In the genomic region with DNA sequence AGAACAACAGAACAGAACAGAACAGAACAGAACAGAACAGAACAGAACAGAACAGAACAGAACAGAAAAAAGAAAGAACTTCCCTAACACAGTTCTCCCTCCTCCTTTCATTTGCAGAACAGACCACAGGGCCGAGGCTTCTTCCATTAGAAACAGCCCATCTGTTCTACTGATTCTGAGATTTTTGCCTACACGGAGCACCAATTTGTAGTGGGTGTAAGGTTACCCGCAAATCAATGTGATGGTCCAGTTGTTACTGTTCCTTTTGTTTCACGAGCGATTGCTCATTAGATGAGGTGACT, we compare ENCODE assay signal across 8 cellular contexts. TPM values are rescaled to one million over a fixed set of nuclear protein-coding genes. Genes with fewer than 3 reads are reported as not detected.
A peak's percentile ranks its signal among the peaks of the same experiment; 100 is the strongest.
DNase-seq lines count a peak whose midpoint lies in the region; ATAC-seq and TF ChIP-seq lines count a peak whose summit lies in the region.

No MANE protein-coding gene starts in this region.

- H3K23ac ChIP-seq in neuronal stem cell (ENCODE audit: low read depth, low read length, poor library complexity): no peak overlapping the region

- H3K36me3 ChIP-seq in OCI-LY7 (ENCODE audit: insufficient read depth, low read length): peaks cover 12% of the 10 kb centered on the region
- H3K36me3 ChIP-seq in neuronal stem cell (replicated peaks in 1 of 2; ENCODE audit: control insufficient read depth in 2 of 2, insufficient read depth in 2 of 2, low read length in 2 of 2): peaks cover 0 to 1% of the 10 kb centered on the region in 2 donors

- no peak for TF ChIP-seq CTCF in CD4-positive, alpha-beta T cell (IDR thresholded peaks at IDR 0.05)
- TF ChIP-seq CTCF in OCI-LY7 (conservative IDR thresholded peaks at IDR 0.05; ENCODE audit: low read length): no peak

- no peak overlapping the region for H3K14ac ChIP-seq in neuronal stem cell (ENCODE audit: low read length)

- H3K27ac ChIP-seq in CD4-positive, alpha-beta T cell (ENCODE audit: low read depth, low read length): no peak overlapping the region
- H3K27ac ChIP-seq in OCI-LY7 (ENCODE audit: low read depth, low read length, poor library complexity, severe bottlenecking) (peak overlapping the region; percentile 96), epithelial cell of prostate (peak overlapping the region; percentile 57), neuronal stem cell (replicated peaks; ENCODE audit: low read length) (no peak overlapping the region)

- H4K91ac ChIP-seq in neuronal stem cell (ENCODE audit: low read depth, low read length, poor library complexity): no peak overlapping the region

- CTCF ChIA-PET in CD4-positive, alpha-beta T cell (lab: Charles Lee): interaction anchor here (1.2 kb wide), 1 partner anchor 9 kb away, joined by 4 read pairs; no protein-coding TSS in a partner anchor
- CTCF ChIA-PET in OCI-LY7 (lab: Charles Lee; ENCODE audit: unreplicated experiment): interaction anchor here (0.7 to 1.9 kb wide), 2 partner anchors 39 to 79 kb away, joined by 3 to 8 read pairs; no protein-coding TSS in a partner anchor

- H4K8ac ChIP-seq in neuronal stem cell (ENCODE audit: low read depth, low read length): no peak overlapping the region

- no peaks in the 10 kb centered on the region for H3K9me3 Mint-ChIP-seq in CD4-positive, alpha-beta T cell

- peaks cover 38% of the 10 kb centered on the region for H3K79me2 ChIP-seq in OCI-LY7 (ENCODE audit: insufficient read depth, low read depth, low read length)

- no peaks in the 10 kb centered on the region for H3K9me3 ChIP-seq in CD4-positive, alpha-beta T cell (ENCODE audit: control insufficient read depth, low read length)
- H3K9me3 ChIP-seq in OCI-LY7 (ENCODE audit: low read length) (no peaks in the 10 kb centered on the region), neuronal stem cell (replicated peaks in 1 of 2; ENCODE audit: control insufficient read depth in 2 of 2, insufficient read depth in 1 of 2, low read depth in 1 of 2, low read length in 2 of 2) (peaks cover 0 to 4% of the 10 kb centered on the region in 2 donors)

- H3K79me1 ChIP-seq in neuronal stem cell (ENCODE audit: low read depth, low read length): no peaks in the 10 kb centered on the region

- H2BK15ac ChIP-seq in neuronal stem cell (ENCODE audit: low read length): no peak overlapping the region

- peak overlapping the region; percentile 82 for H3K4me3 ChIP-seq in OCI-LY7 (ENCODE audit: low read depth, low read length, poor library complexity, severe bottlenecking)
- H3K4me3 ChIP-seq in neuronal stem cell (ENCODE audit: low read length in 2 of 2): peak overlapping the region; percentile 67 to 96

- WGBS in neuronal stem cell (ENCODE audit: extremely low coverage in 2 of 2, insufficient read length in 2 of 2, insufficient replicate concordance in 1 of 2), 2 donors: no CpG with 5 or more reads among the region's 5 CpGs

- no peaks in the 10 kb centered on the region for H3K27me3 ChIP-seq in CD4-positive, alpha-beta T cell (ENCODE audit: control insufficient read depth, insufficient read depth, low read length)
- H3K27me3 ChIP-seq in neuronal stem cell (ENCODE audit: control insufficient read depth in 3 of 3, insufficient read depth in 3 of 3, low read depth in 1 of 3, low read length in 3 of 3): no peaks in the 10 kb centered on the region

- H3K4me1 ChIP-seq in OCI-LY7 (ENCODE audit: insufficient read depth, low read length, poor library complexity, severe bottlenecking) (peaks cover 49% of the 10 kb centered on the region), neuronal stem cell (ENCODE audit: control insufficient read depth in 2 of 2, insufficient read depth in 1 of 2, low read depth in 1 of 2, low read length in 2 of 2) (peaks cover 5 to 7% of the 10 kb centered on the region in 2 donors)

- no peak overlapping the region for H2AK5ac ChIP-seq in neuronal stem cell (ENCODE audit: low read depth, low read length)

- peaks cover 42% of the 10 kb centered on the region for H3K4me1 Mint-ChIP-seq in CD4-positive, alpha-beta T cell (ENCODE audit: low read depth)

- H3K4me3 Mint-ChIP-seq in CD4-positive, alpha-beta T cell: peak overlapping the region; percentile 92

- H3K9me2 ChIP-seq in OCI-LY7 (ENCODE audit: insufficient read depth, low read length): no peaks in the 10 kb centered on the region

- ATAC-seq in CD4-positive, alpha-beta T cell (ENCODE audit: poor library complexity): no peak

- H3K4ac ChIP-seq in neuronal stem cell (ENCODE audit: low read length): no peak overlapping the region

- no peaks in the 10 kb centered on the region for H4K20me1 ChIP-seq in OCI-LY7 (ENCODE audit: insufficient read depth, low read length)

- POLR2A ChIA-PET in CD4-positive, alpha-beta T cell (lab: Charles Lee): interaction anchor here (0.7 to 2.1 kb wide), 8 partner anchors 9 to 1491 kb away, joined by 3 to 17 read pairs (median 4); a partner anchor contains a TSS
- POLR2A ChIA-PET in OCI-LY7 (lab: Charles Lee): interaction anchor here (0.6 to 3.8 kb wide), 12 partner anchors 9 to 1998 kb away, joined by 3 to 45 read pairs (median 4); no protein-coding TSS in a partner anchor

- no peak overlapping the region for H2BK5ac ChIP-seq in neuronal stem cell (ENCODE audit: low read length)

- H3K36me3 Mint-ChIP-seq in CD4-positive, alpha-beta T cell (ENCODE audit: low read depth): no peaks in the 10 kb centered on the region

- no peaks in the 10 kb centered on the region for H3K27me3 Mint-ChIP-seq in CD4-positive, alpha-beta T cell

- no TSS peak for BruUV-seq in OCI-LY7 (replicated peaks; lab: Mats Ljungman, UMichigan)

- no peak for DNase-seq in CD4-positive, alpha-beta T cell
- DNase-seq in OCI-LY7 (ENCODE audit: low spot score) (no peak), epithelial cell of prostate (ENCODE audit: low read depth, low spot score) (no peak), neuronal stem cell (ENCODE audit: low spot score) (peak; percentile 3), KBM-7 (no peak), NCI-H146 (lab: John Stamatoyannopoulos, UW) (no peak), NK-92 (lab: John Stamatoyannopoulos, UW; ENCODE audit: unreplicated experiment) (no peak), SW 1271 (lab: John Stamatoyannopoulos, UW) (no peak)

- no peak overlapping the region for H2BK12ac ChIP-seq in neuronal stem cell (ENCODE audit: low read length)

- H3K9ac ChIP-seq in neuronal stem cell (ENCODE audit: low read depth, low read length, poor library complexity): no peak overlapping the region

- H2AFZ ChIP-seq in OCI-LY7 (ENCODE audit: low read length) (peak overlapping the region; percentile 85), neuronal stem cell (ENCODE audit: low read length) (peak overlapping the region; percentile 98)

- in situ Hi-C loops in KBM-7 (cut with MboI; ENCODE audit: low pct_unique_long_range_greater_than_20kb, low sequenced_read_pairs): no loop called here

- H3K18ac ChIP-seq in neuronal stem cell (ENCODE audit: low read length): no peak overlapping the region

- H3K4me2 ChIP-seq in OCI-LY7 (ENCODE audit: low read length) (peak overlapping the region; percentile 77), neuronal stem cell (ENCODE audit: insufficient read depth, low read length, poor library complexity, severe bottlenecking) (no peak overlapping the region)

- H2BK120ac ChIP-seq in neuronal stem cell (ENCODE audit: low read depth, low read length): no peak overlapping the region

- peak overlapping the region; percentile 77 for H3K27ac Mint-ChIP-seq in CD4-positive, alpha-beta T cell

- intact Hi-C loops in CD4-positive, alpha-beta T cell (cut with DNase I, micrococcal nuclease): loop anchor here in 1 of 2 experiments (5.0 to 10.0 kb wide), 3 partner anchors 623 to 1491 kb away; a partner anchor contains a TSS
- intact Hi-C loops in OCI-LY7 (cut with micrococcal nuclease; ENCODE audit: unreplicated experiment): loop anchor here (2.0 to 5.0 kb wide), 3 partner anchors 37 to 1334 kb away; a partner anchor contains a TSS

RNA-seq across cellular contexts. Expression of a gene that starts 0.7 kb away (rescaled TPM):
- 1 to 10 TPM; 9.1 TPM for total RNA-seq in CD4-positive, alpha-beta T cell
- 32.5 and 33.5 TPM in 2 replicates for total RNA-seq in OCI-LY7 (2014; rRNA removed; shearing (Covaris generic))
- 32.9 and 35.8 TPM in 2 replicates for total RNA-seq in OCI-LY7 (2022)
- 5.3 TPM for polyA plus RNA-seq in neuronal stem cell (2013, experiment 1 of 2)
- 5.3 TPM for polyA plus RNA-seq in neuronal stem cell (2013, experiment 2 of 2)

Comparison
In these comparisons a context has a peak if more than half of its experiments do, and no peak if none do; other contexts are left out.
1. H3K27ac ChIP-seq: peak in OCI-LY7 (single experiment) and epithelial cell of prostate (single experiment); none in CD4-positive, alpha-beta T cell (single experiment) and neuronal stem cell (single experiment).